25 cellular contexts compared by ENCODE assay signal in the genomic region with DNA sequence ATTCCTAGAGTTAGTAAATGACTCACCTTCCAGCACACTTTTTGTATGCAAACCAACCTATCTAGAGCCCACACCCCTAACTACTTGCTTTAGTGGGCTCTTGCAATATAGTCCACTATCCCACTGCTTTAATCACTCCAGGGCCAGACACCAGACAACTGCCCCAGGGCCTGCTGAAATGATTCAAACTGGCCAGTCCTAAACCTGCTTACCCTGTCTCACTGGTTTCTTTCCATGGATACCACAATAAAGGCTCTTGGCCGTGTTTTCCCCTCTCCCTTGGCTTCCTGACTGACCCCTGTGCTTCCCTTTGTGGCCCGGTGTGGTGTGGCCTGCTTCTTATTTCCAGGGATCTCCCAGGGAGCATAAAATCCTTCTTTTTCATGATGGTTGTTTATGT. TPM values are rescaled to one million over a fixed set of nuclear protein-coding genes. Genes with fewer than 3 reads are reported as not detected.
"Had no signal": no experiment of that assay in that cellular context is flagged by ENCODE, and none has a peak within 500 bp of the region (broad histone marks: within the 10 kb centered on the region; RNA-seq: fewer than 3 reads in every experiment).

No MANE protein-coding gene starts in this region.

- H3K79me2 ChIP-seq: hepatocyte, parathyroid adenoma had no signal

- H3K4me3 ChIP-seq: body of pancreas, hepatocyte, smooth muscle cell, vagina had no signal

- H3K4me1 Mint-ChIP-seq: activated CD4-positive, alpha-beta T cell treated with anti-CD3 and anti-CD28 coated beads, Interleukin-2, amount 10 ng/mL, durations not matched to agents 7 days and 5 days; activated naive CD4-positive, alpha-beta T cell treated with anti-CD3 and anti-CD28 coated beads, Interleukin-2, amount 50 U/mL, for 24 hours; memory B cell; nephron progenitor cell; stimulated activated naive B cell treated with anti-CD40 and anti-IgM and Interleukin-4, amounts not matched to agents 10 μg/mL and 1 μg/mL and 100 μg/mL, for 72 hours; T-helper 17 cell had no signal

- H3K4me1 ChIP-seq: body of pancreas, parathyroid adenoma, vagina had no signal

- H3K36me3 ChIP-seq: vagina had no signal

- H3K27ac ChIP-seq: body of pancreas, hepatocyte, parathyroid adenoma, vagina had no signal

- H3K4me2 ChIP-seq: hepatocyte, smooth muscle cell had no signal

- H3K27me3 ChIP-seq: body of pancreas, vagina had no signal

- H3K36me3 Mint-ChIP-seq: activated naive CD4-positive, alpha-beta T cell treated with anti-CD3 and anti-CD28 coated beads, Interleukin-2, amount 50 U/mL, for 24 hours; memory B cell; stimulated activated naive B cell treated with anti-CD40 and anti-IgM and Interleukin-4, amounts not matched to agents 10 μg/mL and 1 μg/mL and 100 μg/mL, for 72 hours had no signal

- H3K27me3 Mint-ChIP-seq: activated CD4-positive, alpha-beta T cell treated with anti-CD3 and anti-CD28 coated beads, Interleukin-2, amount 10 ng/mL, durations not matched to agents 7 days and 5 days; activated naive CD4-positive, alpha-beta T cell treated with anti-CD3 and anti-CD28 coated beads, Interleukin-2, amount 50 U/mL, for 24 hours; memory B cell; T-helper 17 cell had no signal

- H3K4me3 Mint-ChIP-seq: activated CD4-positive, alpha-beta T cell treated with anti-CD3 and anti-CD28 coated beads, Interleukin-2, amount 10 ng/mL, durations not matched to agents 7 days and 5 days; activated CD8-positive, alpha-beta T cell treated with anti-CD3 and anti-CD28 coated beads, Interleukin-2, amount 10 ng/mL, durations not matched to agents 7 days and 5 days; activated naive CD4-positive, alpha-beta T cell treated with anti-CD3 and anti-CD28 coated beads, Interleukin-2, amount 50 U/mL, for 24 hours; memory B cell; nephron progenitor cell; stimulated activated naive B cell treated with anti-CD40 and anti-IgM and Interleukin-4, amounts not matched to agents 10 μg/mL and 1 μg/mL and 100 μg/mL, for 72 hours; T-helper 17 cell; type B pancreatic cell had no signal

- H3K9me3 ChIP-seq: body of pancreas had no signal

- ATAC-seq: activated CD8-positive, alpha-beta T cell treated with anti-CD3 and anti-CD28 coated beads, Interleukin-2, amount 10 ng/mL, durations not matched to agents 7 days and 5 days; body of pancreas; left cardiac atrium; sciatic nerve; stimulated activated naive B cell treated with anti-CD40 and anti-IgM and Interleukin-4, amounts not matched to agents 10 μg/mL and 1 μg/mL and 100 μg/mL, for 72 hours; T-helper 17 cell had no signal

- DNase-seq: activated CD4-positive, alpha-beta T cell treated with anti-CD3 and anti-CD28 coated beads, Interleukin-2, amount 10 ng/mL, durations not matched to agents 7 days and 5 days; activated CD4-positive, CD25-positive, alpha-beta regulatory T cell treated with anti-CD3 and anti-CD28 coated beads, Interleukin-2, amount 50 U/mL, for 72 hours; activated CD8-positive, alpha-beta T cell treated with anti-CD3 and anti-CD28 coated beads, Interleukin-2, amount 10 ng/mL, durations not matched to agents 7 days and 5 days; activated gamma-delta T cell treated with Interleukin-2 at 50 U/mL for 16 hours; activated T-cell treated with anti-CD3 and anti-CD28 coated beads, Interleukin-2, amount 50 U/mL, for 1 hour; anterior cingulate cortex; body of pancreas; foreskin melanocyte; left cardiac atrium; nephron progenitor cell; nucleus accumbens; stimulated activated CD4-positive, alpha-beta T cell treated with anti-CD3 and anti-CD28 coated beads, Interleukin-15, amount 100 ng/mL, for 24 hours; stimulated activated CD8-positive, alpha-beta memory T cell treated with anti-CD3 and anti-CD28 coated beads, Interleukin-4, amount 100 ng/mL, for 48 hours; stimulated activated naive B cell treated with anti-CD40 and anti-IgM and Interleukin-4, amounts not matched to agents 10 μg/mL and 1 μg/mL and 100 μg/mL, for 72 hours; T-helper 17 cell had no signal

- H2AFZ ChIP-seq: hepatocyte, parathyroid adenoma had no signal

- H3K9ac ChIP-seq: parathyroid adenoma had no signal

- H3K27ac Mint-ChIP-seq: activated CD4-positive, alpha-beta T cell treated with anti-CD3 and anti-CD28 coated beads, Interleukin-2, amount 10 ng/mL, durations not matched to agents 7 days and 5 days; activated CD8-positive, alpha-beta T cell treated with anti-CD3 and anti-CD28 coated beads, Interleukin-2, amount 10 ng/mL, durations not matched to agents 7 days and 5 days; activated naive CD4-positive, alpha-beta T cell treated with anti-CD3 and anti-CD28 coated beads, Interleukin-2, amount 50 U/mL, for 24 hours; memory B cell; nephron progenitor cell; stimulated activated naive B cell treated with anti-CD40 and anti-IgM and Interleukin-4, amounts not matched to agents 10 μg/mL and 1 μg/mL and 100 μg/mL, for 72 hours; T-helper 17 cell; type B pancreatic cell had no signal

RNA-seq across cellular contexts. Expression of gene HS6ST3, which starts 14.6 kb away (rescaled TPM):
- total RNA-seq: activated CD4-positive, alpha-beta T cell treated with anti-CD3 and anti-CD28 coated beads, Interleukin-2, amount 10 ng/mL, durations not matched to agents 7 days and 5 days; activated CD8-positive, alpha-beta T cell treated with anti-CD3 and anti-CD28 coated beads, Interleukin-2, amount 10 ng/mL, durations not matched to agents 7 days and 5 days; chondrocyte; liver; T-helper 17 cell had no signal
- polyA plus RNA-seq: smooth muscle cell had no signal

RNA-seq across cellular contexts. Expression of gene UGGT2, which starts 51.3 kb away (rescaled TPM):
- total RNA-seq: activated CD4-positive, alpha-beta T cell treated with anti-CD3 and anti-CD28 coated beads, Interleukin-2, amount 10 ng/mL, durations not matched to agents 7 days and 5 days; activated CD8-positive, alpha-beta T cell treated with anti-CD3 and anti-CD28 coated beads, Interleukin-2, amount 10 ng/mL, durations not matched to agents 7 days and 5 days had no signal
